Comparison of ENCODE assay signal across 29 cellular contexts in the genomic region with DNA sequence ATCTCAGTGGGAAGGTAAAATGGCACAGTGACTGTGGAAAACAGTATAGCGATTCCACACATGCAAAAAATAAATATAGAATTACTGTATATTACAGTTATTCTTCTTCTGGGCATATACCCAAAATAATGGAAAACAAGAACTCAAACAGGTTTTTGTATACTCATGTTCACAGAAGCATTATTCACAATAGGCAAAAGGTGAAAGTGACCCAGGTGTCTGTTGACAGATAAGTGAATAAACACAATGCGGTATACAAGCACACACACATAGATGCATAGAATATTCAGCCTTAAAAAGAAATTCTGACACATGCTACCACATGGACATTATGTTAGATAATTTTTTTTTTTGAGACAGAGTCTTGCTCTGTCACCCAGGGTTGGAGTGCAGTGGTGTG.
"Had no signal": no experiment of that assay in that cellular context is flagged by ENCODE, and none has a peak within 500 bp of the region (broad histone marks: within the 10 kb centered on the region; RNA-seq: fewer than 3 reads in every experiment).

No MANE protein-coding gene starts in this region.

- H3K4me3 ChIP-seq: ovary, psoas muscle, right lobe of liver, sigmoid colon, stomach, thoracic aorta, thyroid gland, tibial nerve, upper lobe of left lung, vagina had no signal

- H3K4me3 Mint-ChIP-seq: natural killer cell treated with Interleukin-12 subunit alpha and Interleukin-12 subunit beta and Interleukin-15 and Interleukin-18, amount 100 ng/mL, for 72 hours; nephron progenitor cell; neural crest cell; stimulated activated effector memory CD8-positive, alpha-beta T cell treated with anti-CD3 and anti-CD28 coated beads, Interleukin-12 subunit alpha, Interleukin-12 subunit beta, amount 100 ng/mL, for 72 hours; stimulated activated naive B cell treated with anti-CD40 and anti-IgM and Interleukin-4, amounts not matched to agents 10 μg/mL and 1 μg/mL and 100 μg/mL, for 72 hours; stimulated activated naive CD8-positive, alpha-beta T cell treated with anti-CD3 and anti-CD28 coated beads, Interleukin-15, Interleukin-2, amounts not matched to agents 100 ng/mL and 50 ng/mL, for 24 hours had no signal

- ATAC-seq: natural killer cell treated with Interleukin-12 subunit alpha and Interleukin-12 subunit beta and Interleukin-15 and Interleukin-18, amount 100 ng/mL, for 72 hours; psoas muscle; right cardiac atrium; right lobe of liver; stimulated activated effector memory CD8-positive, alpha-beta T cell treated with anti-CD3 and anti-CD28 coated beads, Interleukin-12 subunit alpha, Interleukin-12 subunit beta, amount 100 ng/mL, for 72 hours; stimulated activated naive B cell treated with anti-CD40 and anti-IgM and Interleukin-4, amounts not matched to agents 10 μg/mL and 1 μg/mL and 100 μg/mL, for 72 hours had no signal

- H3K27ac ChIP-seq: neutrophil, ovary, parathyroid adenoma, psoas muscle, right lobe of liver, sigmoid colon, stomach, thoracic aorta, thyroid gland, tibial nerve, upper lobe of left lung, vagina had no signal

- H3K4me1 ChIP-seq: parathyroid adenoma, psoas muscle, right lobe of liver, sigmoid colon, stomach, thyroid gland, upper lobe of left lung had no signal

- H3K36me3 ChIP-seq: neutrophil, ovary, right lobe of liver had no signal

- H3K4me1 Mint-ChIP-seq: neural crest cell; stimulated activated effector memory CD8-positive, alpha-beta T cell treated with anti-CD3 and anti-CD28 coated beads, Interleukin-12 subunit alpha, Interleukin-12 subunit beta, amount 100 ng/mL, for 72 hours; stimulated activated naive B cell treated with anti-CD40 and anti-IgM and Interleukin-4, amounts not matched to agents 10 μg/mL and 1 μg/mL and 100 μg/mL, for 72 hours had no signal

- H3K9me3 Mint-ChIP-seq: natural killer cell treated with Interleukin-12 subunit alpha and Interleukin-12 subunit beta and Interleukin-15 and Interleukin-18, amount 100 ng/mL, for 72 hours; neural crest cell; stimulated activated effector memory CD8-positive, alpha-beta T cell treated with anti-CD3 and anti-CD28 coated beads, Interleukin-12 subunit alpha, Interleukin-12 subunit beta, amount 100 ng/mL, for 72 hours; stimulated activated naive CD8-positive, alpha-beta T cell treated with anti-CD3 and anti-CD28 coated beads, Interleukin-15, Interleukin-2, amounts not matched to agents 100 ng/mL and 50 ng/mL, for 24 hours had no signal

- H3K9me3 ChIP-seq: neutrophil, ovary, psoas muscle, right lobe of liver, thoracic aorta, thyroid gland, upper lobe of left lung, vagina had no signal

- H3K27ac Mint-ChIP-seq: natural killer cell treated with Interleukin-12 subunit alpha and Interleukin-12 subunit beta and Interleukin-15 and Interleukin-18, amount 100 ng/mL, for 72 hours; nephron progenitor cell; progenitor cell of endocrine pancreas; stimulated activated effector memory CD8-positive, alpha-beta T cell treated with anti-CD3 and anti-CD28 coated beads, Interleukin-12 subunit alpha, Interleukin-12 subunit beta, amount 100 ng/mL, for 72 hours; stimulated activated naive B cell treated with anti-CD40 and anti-IgM and Interleukin-4, amounts not matched to agents 10 μg/mL and 1 μg/mL and 100 μg/mL, for 72 hours; stimulated activated naive CD8-positive, alpha-beta T cell treated with anti-CD3 and anti-CD28 coated beads, Interleukin-15, Interleukin-2, amounts not matched to agents 100 ng/mL and 50 ng/mL, for 24 hours had no signal

- DNase-seq: nephron progenitor cell; nucleus accumbens; ovary; posterior cingulate gyrus; psoas muscle; right cardiac atrium; right lobe of liver; sigmoid colon; small intestine; stimulated activated CD4-positive, alpha-beta T cell treated with anti-CD3 and anti-CD28 coated beads, Interleukin-15, amount 100 ng/mL, for 24 hours; stimulated activated CD4-positive, alpha-beta T cell treated with anti-CD3 and anti-CD28 coated beads, Interleukin-2, amount 100 ng/mL, for 24 hours; stimulated activated CD4-positive, alpha-beta T cell treated with anti-CD3 and anti-CD28 coated beads, Interleukin-2, amount 100 ng/mL, for 48 hours; stimulated activated CD4-positive, alpha-beta T cell treated with anti-CD3 and anti-CD28 coated beads, Interleukin-4, amount 100 ng/mL, for 24 hours; stimulated activated naive B cell treated with anti-CD40 and anti-IgM and Interleukin-4, amounts not matched to agents 10 μg/mL and 1 μg/mL and 100 μg/mL, for 72 hours; stimulated activated naive CD4-positive, alpha-beta T cell treated with Interleukin-2 at 50 U/mL for 16 hours; stomach; thyroid gland; trophoblast cell; upper lobe of left lung had no signal

- H3K27me3 Mint-ChIP-seq: natural killer cell treated with Interleukin-12 subunit alpha and Interleukin-12 subunit beta and Interleukin-15 and Interleukin-18, amount 100 ng/mL, for 72 hours; progenitor cell of endocrine pancreas; stimulated activated naive B cell treated with anti-CD40 and anti-IgM and Interleukin-4, amounts not matched to agents 10 μg/mL and 1 μg/mL and 100 μg/mL, for 72 hours; stimulated activated naive CD8-positive, alpha-beta T cell treated with anti-CD3 and anti-CD28 coated beads, Interleukin-15, Interleukin-2, amounts not matched to agents 100 ng/mL and 50 ng/mL, for 24 hours had no signal

- H3K27me3 ChIP-seq: neutrophil, ovary, right lobe of liver, sigmoid colon, stomach, thyroid gland, tibial nerve, upper lobe of left lung, vagina had no signal
